Comparison of ENCODE assay signal across 26 cellular contexts in genomic region chr18:46953195-46953594, GRCh38. TPM values are rescaled to one million over a fixed set of nuclear protein-coding genes. Genes with fewer than 3 reads are reported as not detected.
A peak's percentile ranks its signal among the peaks of the same experiment; 100 is the strongest.
DNase-seq lines count a peak whose midpoint lies in the region; ATAC-seq, FAIRE-seq and TF ChIP-seq lines count a peak whose summit lies in the region.
"Had no signal": no experiment of that assay in that cellular context is flagged by ENCODE, and none has a peak within 500 bp of the region (broad histone marks: within the 10 kb centered on the region; RNA-seq: fewer than 3 reads in every experiment).

No MANE protein-coding gene starts in this region.

- no peaks in the 10 kb centered on the region for H4K20me1 ChIP-seq in HCT116 (ENCODE audit: insufficient read depth)
- H4K20me1 ChIP-seq: BLaER1 treated with 17β-estradiol and CSF1 and Interleukin-3, amounts not matched to agents 10 nM and 100 nM had no signal

- H3K4me1 Mint-ChIP-seq in endothelial cell (ENCODE audit: unreplicated experiment) = peaks cover 2% of the 10 kb centered on the region
- peaks cover 4% of the 10 kb centered on the region for H3K4me1 Mint-ChIP-seq in neural crest cell
- H3K4me1 Mint-ChIP-seq: IgD-negative memory B cell had no signal

- TF ChIP-seq RAD21 in HCT116 (IDR thresholded peaks at IDR 0.05; ENCODE audit: low read depth) = no peak

- peaks cover 9 to 12% of the 10 kb centered on the region in 2 experiments for H3K4me1 ChIP-seq in HCT116 (ENCODE audit: control insufficient read depth in 1 of 2, insufficient read depth in 2 of 2, low read length in 2 of 2)
- H3K4me1 ChIP-seq: A549, HAP-1 had no signal

- no peaks in the 10 kb centered on the region for H3K27me3 ChIP-seq in HCT116 (ENCODE audit: insufficient read depth, low read length)
- H3K27me3 ChIP-seq: BLaER1 treated with 17β-estradiol and CSF1 and Interleukin-3, amounts not matched to agents 10 nM and 100 nM had no signal

- no peak overlapping the region for H3K4me3 ChIP-seq in HCT116 (replicated peaks in 1 of 2; ENCODE audit: low read depth in 1 of 2, low read length in 2 of 2)
- H3K4me3 ChIP-seq: A549; BLaER1 treated with 17β-estradiol and CSF1 and Interleukin-3, amounts not matched to agents 10 nM and 100 nM; GM23338; HAP-1; SK-N-MC had no signal

- no peaks in the 10 kb centered on the region for H3K9me3 Mint-ChIP-seq in endothelial cell (ENCODE audit: unreplicated experiment)
- H3K9me3 Mint-ChIP-seq in neural crest cell = no peaks in the 10 kb centered on the region
- H3K9me3 Mint-ChIP-seq: CD4-positive, alpha-beta T cell; GM23338; IgD-negative memory B cell had no signal

- FAIRE-seq in RCC 7860 (lab: Jason Lieb, UNC) = peak; percentile 85
- FAIRE-seq: A549, D721Med, GM18507 had no signal

- intact Hi-C loops in HCT116 (cut with micrococcal nuclease) (no loop called here), posterior cingulate gyrus (cut with DNase I) (no loop called here)

- no peaks in the 10 kb centered on the region for H3K9me2 ChIP-seq in HCT116 (ENCODE audit: insufficient read depth)

- H3K27me3 Mint-ChIP-seq in endothelial cell (ENCODE audit: unreplicated experiment) (no peaks in the 10 kb centered on the region), neural crest cell (ENCODE audit: low read depth) (no peaks in the 10 kb centered on the region)
- H3K27me3 Mint-ChIP-seq: IgD-negative memory B cell had no signal

- H3K79me2 ChIP-seq in HCT116 (ENCODE audit: insufficient read depth, low read length) = no peaks in the 10 kb centered on the region

- H3K27ac Mint-ChIP-seq in endothelial cell (ENCODE audit: unreplicated experiment) (no peak overlapping the region), neural crest cell (ENCODE audit: unreplicated experiment) (peak overlapping the region; percentile 70)
- H3K27ac Mint-ChIP-seq: CD4-positive, alpha-beta T cell; GM23338; IgD-negative memory B cell had no signal

- H3K4me2 ChIP-seq in HCT116 (ENCODE audit: low read length) = peak overlapping the region; percentile 24
- H3K4me2 ChIP-seq: A549, GM23338, KMS-11 had no signal

- no peak for DNase-seq in HCT116 (ENCODE audit: low read depth, low spot score)
- peak; percentile 51 for DNase-seq in RCC 7860 (ENCODE audit: low spot score)
- no peak for DNase-seq in endothelial cell (ENCODE audit: low spot score)
- no peak for DNase-seq in neural crest cell (ENCODE audit: low read depth, low spot score)
- DNase-seq in Kasumi-1 (lab: John Stamatoyannopoulos, UW) = no peak
- DNase-seq in SK-N-DZ (ENCODE audit: low spot score) = no peak
- DNase-seq in posterior cingulate gyrus = no peak
- DNase-seq: AML-193; CD4-positive, alpha-beta T cell; NCI-H1105 treated with DMSO at 0.1 percent for 48 hours; NCI-H146; NCI-H1930; NCI-H2107; NCI-H446 treated with DMSO at 0.1 percent for 48 hours; NCI-H526 treated with DMSO at 0.1 percent for 48 hours; SHP77 treated with DMSO at 0.1 percent for 48 hours; SW 1271 had no signal

- RAD21 ChIA-PET in HCT116 (lab: Charles Lee; ENCODE audit: low non-redundant PET in 1 of 2, low total read pairs in 2 of 2, uncharacterized antibody in 2 of 2, unreplicated experiment in 2 of 2) = no interaction called here

- TF ChIP-seq POLR2A in HCT116 (IDR thresholded peaks at IDR 0.05; ENCODE audit: borderline replicate concordance, extremely low read depth, insufficient read depth, insufficient read length) = no peak

- H3K4me3 Mint-ChIP-seq in endothelial cell (ENCODE audit: unreplicated experiment) (peak overlapping the region; percentile 17), neural crest cell (no peak overlapping the region)
- H3K4me3 Mint-ChIP-seq: CD4-positive, alpha-beta T cell; GM23338; IgD-negative memory B cell had no signal

- H3K36me3 ChIP-seq in HCT116 (ENCODE audit: control insufficient read depth in 1 of 2, insufficient read depth in 2 of 2, low read length in 2 of 2) = no peaks in the 10 kb centered on the region
- H3K36me3 ChIP-seq: HAP-1 had no signal

- no peak overlapping the region for H3K27ac ChIP-seq in HCT116 (ENCODE audit: low read depth, low read length)
- H3K27ac ChIP-seq: A549; BLaER1 treated with 17β-estradiol and CSF1 and Interleukin-3, amounts not matched to agents 10 nM and 100 nM; KMS-11; SK-N-MC had no signal

- H3K9ac ChIP-seq in HCT116 (ENCODE audit: low read length) = no peak overlapping the region
- H3K9ac ChIP-seq: BLaER1 treated with 17β-estradiol and CSF1 and Interleukin-3, amounts not matched to agents 10 nM and 100 nM; KMS-11 had no signal

- H3K9me3 ChIP-seq in HCT116 (ENCODE audit: control insufficient read depth in 1 of 2, insufficient read depth in 1 of 2, low read depth in 1 of 2, low read length in 2 of 2) = no peaks in the 10 kb centered on the region
- H3K9me3 ChIP-seq: A549, HAP-1 had no signal

- BruUV-seq in HCT116 (replicated peaks; lab: Mats Ljungman, UMichigan) = no TSS peak

- TF ChIP-seq CTCF in HCT116 (IDR thresholded peaks at IDR 0.05 in 2 of 3, conservative IDR thresholded peaks at IDR 0.05 in 1 of 3; ENCODE audit: borderline replicate concordance in 1 of 3, insufficient read depth in 1 of 3, low read depth in 2 of 3, low read length in 2 of 3) (no peak), endothelial cell (IDR thresholded peaks at IDR 0.05; ENCODE audit: unreplicated experiment) (no peak), neural crest cell (conservative IDR thresholded peaks at IDR 0.05) (no peak)

- POLR2A ChIA-PET in HCT116 (lab: Charles Lee) = no interaction called here

- ATAC-seq in HCT116 = peak; percentile 75
- ATAC-seq: A549, GM23338 had no signal

- H3K36me3 Mint-ChIP-seq in endothelial cell (ENCODE audit: low read depth, unreplicated experiment) (peaks cover 4% of the 10 kb centered on the region), neural crest cell (ENCODE audit: low read depth) (no peaks in the 10 kb centered on the region)

- H2AFZ ChIP-seq in HCT116 (ENCODE audit: low read depth, low read length, poor library complexity, severe bottlenecking) = no peak overlapping the region
- H2AFZ ChIP-seq: GM23338 had no signal

- CTCF ChIA-PET in HCT116 (lab: Charles Lee) = no interaction called here

TF ChIP-seq in HCT116, 20 proteins besides CTCF, POLR2A, EP300 and RAD21:
- TF ChIP-seq POLR2AphosphoS5 (IDR thresholded peaks at IDR 0.05; ENCODE audit: low read depth, low read length) (no peak), FOSL1 (IDR thresholded peaks at IDR 0.05; ENCODE audit: low read depth) (peak; percentile 14; the same call in 1 of the 2 replicates), ZBTB33 (IDR thresholded peaks at IDR 0.05; ENCODE audit: extremely low read depth, insufficient replicate concordance, low read length) (no peak), ATF3 (IDR thresholded peaks at IDR 0.05) (no peak), JUND (IDR thresholded peaks at IDR 0.05) (no peak), ZFX (IDR thresholded peaks at IDR 0.05) (no peak), SRF (IDR thresholded peaks at IDR 0.05; ENCODE audit: low read depth) (no peak)

RNA-seq across cellular contexts. Expression of gene KATNAL2, which starts 35.8 kb away (rescaled TPM):
- total RNA-seq in HCT116 (2021; ENCODE audit: unreplicated experiment) (2.0 TPM), endothelial cell (ENCODE audit: unreplicated experiment) (7.9 TPM), neural crest cell (7.7 and 8.7 TPM in 2 replicates)
- polyA plus RNA-seq in HCT116 (2012) = 0.56 and 0.74 TPM in 2 replicates
- polyA plus RNA-seq in SK-N-DZ (2014; cell fraction: cytosol; rRNA removed) = 0.35 and 1.3 TPM in 2 replicates
- polyA plus RNA-seq in SK-N-DZ (2014; cell fraction: nucleus; rRNA removed) = 1.1 and 1.8 TPM in 2 replicates

RNA-seq across cellular contexts. Expression of gene PIAS2, which starts 35.9 kb away (rescaled TPM):
- total RNA-seq in HCT116 (2021; ENCODE audit: unreplicated experiment) (31.7 TPM), endothelial cell (ENCODE audit: unreplicated experiment) (47.5 TPM), neural crest cell (38.2 and 42.2 TPM in 2 replicates)
- 8.2 TPM in 2 replicates for polyA plus RNA-seq in HCT116 (2012)
- polyA plus RNA-seq in SK-N-DZ (2014; cell fraction: cytosol; rRNA removed) = 8.0 and 12.0 TPM in 2 replicates
- 11.8 TPM in 2 replicates for polyA plus RNA-seq in SK-N-DZ (2014; cell fraction: nucleus; rRNA removed)
